Comparison of ENCODE assay signal across 11 cellular contexts in the genomic region with DNA sequence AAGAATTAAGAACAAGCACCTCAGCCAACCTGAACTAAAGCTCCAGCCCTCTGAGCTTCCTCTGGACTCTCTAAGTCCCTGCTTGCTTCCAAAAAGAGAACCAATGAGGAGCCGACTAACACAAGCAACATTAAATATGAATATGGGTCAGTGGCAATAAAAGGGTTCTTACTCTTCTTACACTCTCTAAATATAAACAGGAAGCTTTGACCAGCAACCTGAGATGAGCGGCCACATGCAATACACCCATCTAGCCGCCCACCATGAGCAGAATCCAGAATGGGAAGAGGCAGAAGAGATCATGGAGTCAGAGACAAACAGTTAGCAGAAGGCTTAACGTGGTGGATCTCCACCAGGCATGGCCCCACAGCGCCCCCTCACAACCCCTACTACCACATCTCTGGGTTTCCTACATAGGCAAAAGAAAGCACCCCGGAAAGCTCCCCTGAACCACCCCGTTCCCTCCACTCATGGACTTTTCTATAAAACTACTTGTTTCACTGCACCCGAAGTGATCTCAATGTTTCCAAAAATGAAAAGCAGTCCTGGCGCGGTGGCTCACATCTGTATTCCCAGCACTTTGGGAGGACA. TPM values are rescaled to one million over a fixed set of nuclear protein-coding genes. Genes with fewer than 3 reads are reported as not detected.
A peak's percentile ranks its signal among the peaks of the same experiment; 100 is the strongest.
DNase-seq lines count a peak whose midpoint lies in the region; ATAC-seq and TF ChIP-seq lines count a peak whose summit lies in the region.
"Had no signal": no experiment of that assay in that cellular context is flagged by ENCODE, and none has a peak within 500 bp of the region (broad histone marks: within the 10 kb centered on the region; RNA-seq: fewer than 3 reads in every experiment).

No MANE protein-coding gene starts in this region.

- TF ChIP-seq POLR2A in body of pancreas (IDR thresholded peaks at IDR 0.05), result no peak

- H3K79me2 ChIP-seq in GM23338 (replicated peaks; ENCODE audit: insufficient read depth) (no peaks in the 10 kb centered on the region), OCI-LY1 (ENCODE audit: insufficient read depth, low read length) (no peaks in the 10 kb centered on the region)

- peak overlapping the region; percentile 87 for H3K4me2 ChIP-seq in GM23338
- H3K4me2 ChIP-seq in OCI-LY1 (ENCODE audit: low read length), result no peak overlapping the region

- intact Hi-C loops in body of pancreas (cut with DNase I) (no loop called here), lower lobe of right lung (cut with DNase I) (no loop called here)

- H3K9me2 ChIP-seq in GM23338 (ENCODE audit: insufficient read depth), result no peaks in the 10 kb centered on the region
- no peaks in the 10 kb centered on the region for H3K9me2 ChIP-seq in OCI-LY1 (ENCODE audit: low read depth, low read length)

- no peaks in the 10 kb centered on the region; the same call in 2 of the 3 replicates for H3K9me3 Mint-ChIP-seq in GM23338
- no peaks in the 10 kb centered on the region for H3K9me3 Mint-ChIP-seq in endothelial cell (ENCODE audit: unreplicated experiment)

- H3K36me3 Mint-ChIP-seq in GM23338 (ENCODE audit: low read depth), result no peaks in the 10 kb centered on the region; the same call in 2 of the 3 replicates
- H3K36me3 Mint-ChIP-seq in endothelial cell (ENCODE audit: low read depth, unreplicated experiment), result peaks cover 9% of the 10 kb centered on the region

- H3F3A ChIP-seq in GM23338 (replicated peaks; ENCODE audit: low read depth), result peaks cover 7% of the 10 kb centered on the region
- no peaks in the 10 kb centered on the region for H3F3A ChIP-seq in OCI-LY1 (ENCODE audit: insufficient read depth, low read length)

- H4K20me1 ChIP-seq in GM23338 (replicated peaks; ENCODE audit: insufficient read depth) (no peaks in the 10 kb centered on the region), OCI-LY1 (ENCODE audit: insufficient read depth, low read length) (no peaks in the 10 kb centered on the region)

- no peaks in the 10 kb centered on the region for H3K36me3 ChIP-seq in GM23338 (ENCODE audit: insufficient read depth)
- no peaks in the 10 kb centered on the region for H3K36me3 ChIP-seq in OCI-LY1 (ENCODE audit: insufficient read depth, low read length)
- no peaks in the 10 kb centered on the region for H3K36me3 ChIP-seq in body of pancreas (replicated peaks in 1 of 2; ENCODE audit: insufficient read depth in 1 of 2, low read depth in 2 of 2)
- H3K36me3 ChIP-seq in lower lobe of right lung, result no peaks in the 10 kb centered on the region

- peaks cover 9% of the 10 kb centered on the region for H3K27me3 ChIP-seq in GM23338 (ENCODE audit: insufficient read depth)
- no peaks in the 10 kb centered on the region for H3K27me3 ChIP-seq in OCI-LY1 (ENCODE audit: insufficient read depth, low read length)
- H3K27me3 ChIP-seq in body of pancreas, result no peaks in the 10 kb centered on the region
- no peaks in the 10 kb centered on the region for H3K27me3 ChIP-seq in lower lobe of right lung (ENCODE audit: low read depth)

- H3K9ac ChIP-seq in OCI-LY1 (ENCODE audit: low read length), result no peak overlapping the region
- H3K9ac ChIP-seq: GM23248 had no signal

- H3K27me3 Mint-ChIP-seq in GM23338 (ENCODE audit: insufficient read depth, low read depth, poor library complexity), result peaks cover 7% of the 10 kb centered on the region
- H3K27me3 Mint-ChIP-seq in endothelial cell (ENCODE audit: unreplicated experiment), result peaks cover 9% of the 10 kb centered on the region

- DNase-seq in GM23338 (ENCODE audit: low spot score), result peak; percentile 73
- no peak for DNase-seq in endothelial cell (ENCODE audit: low spot score)
- peak; percentile 43 for DNase-seq in putamen (ENCODE audit: low spot score)
- DNase-seq in body of pancreas, result no peak
- DNase-seq in D341Med (ENCODE audit: low spot score), result no peak
- no peak for DNase-seq in lower lobe of right lung
- DNase-seq: Kasumi-1; stimulated activated naive CD4-positive, alpha-beta T cell had no signal

- H2AFZ ChIP-seq in GM23338 (no peak overlapping the region), OCI-LY1 (ENCODE audit: low read length) (no peak overlapping the region)
- H2AFZ ChIP-seq: GM23248 had no signal

- TF ChIP-seq CTCF in GM23338 (conservative IDR thresholded peaks at IDR 0.05; ENCODE audit: low read depth in 2 of 2), result peak; percentile 55 to 73
- TF ChIP-seq CTCF in OCI-LY1 (IDR thresholded peaks at IDR 0.05; ENCODE audit: low read length), result peak; percentile 30; the same call in 1 of the 2 replicates
- no peak for TF ChIP-seq CTCF in endothelial cell (IDR thresholded peaks at IDR 0.05; ENCODE audit: unreplicated experiment)
- TF ChIP-seq CTCF in body of pancreas (IDR thresholded peaks at IDR 0.05), result no peak
- no peak for TF ChIP-seq CTCF in lower lobe of right lung (IDR thresholded peaks at IDR 0.05)

- H3K4me1 ChIP-seq in GM23338 (ENCODE audit: insufficient read depth) (peaks cover 6% of the 10 kb centered on the region; the same call in 1 of the 2 replicates), OCI-LY1 (ENCODE audit: insufficient read depth, low read length, severe bottlenecking) (peaks cover 15% of the 10 kb centered on the region), body of pancreas (peaks cover 13% of the 10 kb centered on the region), lower lobe of right lung (peaks cover 13% of the 10 kb centered on the region)

- 89 to 97% methylated on average over 10 of the region's 10 CpGs for WGBS in body of pancreas, 2 donors

- H3K4me3 Mint-ChIP-seq in GM23338, result no peak overlapping the region; the same call in 2 of the 3 replicates
- peak overlapping the region; percentile 47 for H3K4me3 Mint-ChIP-seq in endothelial cell (ENCODE audit: unreplicated experiment)

- H3K4me3 ChIP-seq in GM23338, result no peak overlapping the region
- H3K4me3 ChIP-seq in OCI-LY1 (ENCODE audit: low read depth, low read length, poor library complexity, severe bottlenecking), result no peak overlapping the region
- no peak overlapping the region for H3K4me3 ChIP-seq in body of pancreas
- no peak overlapping the region for H3K4me3 ChIP-seq in lower lobe of right lung
- H3K4me3 ChIP-seq: GM23248, mucosa of descending colon had no signal

- H3K27ac ChIP-seq in GM23338 (ENCODE audit: low read depth) (no peak overlapping the region), OCI-LY1 (ENCODE audit: low read depth, low read length, poor library complexity, severe bottlenecking) (no peak overlapping the region), body of pancreas (no peak overlapping the region), lower lobe of right lung (no peak overlapping the region)
- H3K27ac ChIP-seq: GM23248 had no signal

- H3K27ac Mint-ChIP-seq in GM23338 (no peak overlapping the region), endothelial cell (ENCODE audit: unreplicated experiment) (no peak overlapping the region)

- no peaks in the 10 kb centered on the region for H3K9me3 ChIP-seq in OCI-LY1 (ENCODE audit: low read length)
- H3K9me3 ChIP-seq in body of pancreas, result no peaks in the 10 kb centered on the region
- no peaks in the 10 kb centered on the region for H3K9me3 ChIP-seq in lower lobe of right lung
- H3K9me3 ChIP-seq: mucosa of descending colon had no signal

- ATAC-seq in GM23338, result peak; percentile 40
- no peak for ATAC-seq in body of pancreas
- ATAC-seq in lower lobe of right lung, result no peak
- ATAC-seq: mucosa of descending colon had no signal

- H3K4me1 Mint-ChIP-seq in GM23338 (peaks cover 24% of the 10 kb centered on the region), endothelial cell (ENCODE audit: unreplicated experiment) (peaks cover 35% of the 10 kb centered on the region)

TF ChIP-seq in GM23338, 12 proteins besides CTCF, POLR2A, EP300 and RAD21 (continues in another document):
- TF ChIP-seq, protein P1, sequence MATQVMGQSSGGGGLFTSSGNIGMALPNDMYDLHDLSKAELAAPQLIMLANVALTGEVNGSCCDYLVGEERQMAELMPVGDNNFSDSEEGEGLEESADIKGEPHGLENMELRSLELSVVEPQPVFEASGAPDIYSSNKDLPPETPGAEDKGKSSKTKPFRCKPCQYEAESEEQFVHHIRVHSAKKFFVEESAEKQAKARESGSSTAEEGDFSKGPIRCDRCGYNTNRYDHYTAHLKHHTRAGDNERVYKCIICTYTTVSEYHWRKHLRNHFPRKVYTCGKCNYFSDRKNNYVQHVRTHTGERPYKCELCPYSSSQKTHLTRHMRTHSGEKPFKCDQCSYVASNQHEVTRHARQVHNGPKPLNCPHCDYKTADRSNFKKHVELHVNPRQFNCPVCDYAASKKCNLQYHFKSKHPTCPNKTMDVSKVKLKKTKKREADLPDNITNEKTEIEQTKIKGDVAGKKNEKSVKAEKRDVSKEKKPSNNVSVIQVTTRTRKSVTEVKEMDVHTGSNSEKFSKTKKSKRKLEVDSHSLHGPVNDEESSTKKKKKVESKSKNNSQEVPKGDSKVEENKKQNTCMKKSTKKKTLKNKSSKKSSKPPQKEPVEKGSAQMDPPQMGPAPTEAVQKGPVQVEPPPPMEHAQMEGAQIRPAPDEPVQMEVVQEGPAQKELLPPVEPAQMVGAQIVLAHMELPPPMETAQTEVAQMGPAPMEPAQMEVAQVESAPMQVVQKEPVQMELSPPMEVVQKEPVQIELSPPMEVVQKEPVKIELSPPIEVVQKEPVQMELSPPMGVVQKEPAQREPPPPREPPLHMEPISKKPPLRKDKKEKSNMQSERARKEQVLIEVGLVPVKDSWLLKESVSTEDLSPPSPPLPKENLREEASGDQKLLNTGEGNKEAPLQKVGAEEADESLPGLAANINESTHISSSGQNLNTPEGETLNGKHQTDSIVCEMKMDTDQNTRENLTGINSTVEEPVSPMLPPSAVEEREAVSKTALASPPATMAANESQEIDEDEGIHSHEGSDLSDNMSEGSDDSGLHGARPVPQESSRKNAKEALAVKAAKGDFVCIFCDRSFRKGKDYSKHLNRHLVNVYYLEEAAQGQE (IDR thresholded peaks at IDR 0.05; ENCODE audit: unreplicated experiment), result no peak
- TF ChIP-seq ZNF114 (CRISPR knock-in tag; IDR thresholded peaks at IDR 0.05), result no peak
- no peak for TF ChIP-seq EZH2phosphoT487 (IDR thresholded peaks at IDR 0.05; ENCODE audit: unreplicated experiment)
- TF ChIP-seq CREB1 (CRISPR knock-in tag; IDR thresholded peaks at IDR 0.05; ENCODE audit: low read depth), result no peak
- no peak for TF ChIP-seq ZNF331 (CRISPR knock-in tag; IDR thresholded peaks at IDR 0.05; ENCODE audit: low read depth)
- TF ChIP-seq, protein P2, sequence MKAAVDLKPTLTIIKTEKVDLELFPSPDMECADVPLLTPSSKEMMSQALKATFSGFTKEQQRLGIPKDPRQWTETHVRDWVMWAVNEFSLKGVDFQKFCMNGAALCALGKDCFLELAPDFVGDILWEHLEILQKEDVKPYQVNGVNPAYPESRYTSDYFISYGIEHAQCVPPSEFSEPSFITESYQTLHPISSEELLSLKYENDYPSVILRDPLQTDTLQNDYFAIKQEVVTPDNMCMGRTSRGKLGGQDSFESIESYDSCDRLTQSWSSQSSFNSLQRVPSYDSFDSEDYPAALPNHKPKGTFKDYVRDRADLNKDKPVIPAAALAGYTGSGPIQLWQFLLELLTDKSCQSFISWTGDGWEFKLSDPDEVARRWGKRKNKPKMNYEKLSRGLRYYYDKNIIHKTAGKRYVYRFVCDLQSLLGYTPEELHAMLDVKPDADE (IDR thresholded peaks at IDR 0.05), result no peak
- no peak for TF ChIP-seq NANOG (IDR thresholded peaks at IDR 0.05; ENCODE audit: borderline replicate concordance)

RNA-seq across cellular contexts. Expression of gene TTC7B, which starts 59.4 kb away (rescaled TPM):
- total RNA-seq in GM23338 (2014; rRNA removed; shearing (Covaris generic)), result 16.5 and 28.6 TPM in 2 replicates
- polyA plus RNA-seq in GM23338 (2016; fragmentation: Nextera tagmentation; extraction: Ambion mirVana), result 7.9 and 10.1 TPM in 2 replicates
- total RNA-seq in endothelial cell (ENCODE audit: unreplicated experiment) (93.5 TPM), body of pancreas (10 to 100 TPM; 15.3 to 44.2 TPM), lower lobe of right lung (54.1 TPM)

Comparison
In these comparisons a context has a peak if more than half of its experiments do, and no peak if none do; other contexts are left out.
1. DNase-seq: peak in GM23338 (single experiment) and putamen (single experiment); none in endothelial cell (single experiment), body of pancreas (0 of 4), D341Med (single experiment) and lower lobe of right lung (single experiment).
2. CTCF ChIP-seq: peak in GM23338 (2 of 2) and OCI-LY1 (single experiment); none in endothelial cell (single experiment), body of pancreas (0 of 7) and lower lobe of right lung (single experiment).